25 cellular contexts compared by ENCODE assay signal in the genomic region with DNA sequence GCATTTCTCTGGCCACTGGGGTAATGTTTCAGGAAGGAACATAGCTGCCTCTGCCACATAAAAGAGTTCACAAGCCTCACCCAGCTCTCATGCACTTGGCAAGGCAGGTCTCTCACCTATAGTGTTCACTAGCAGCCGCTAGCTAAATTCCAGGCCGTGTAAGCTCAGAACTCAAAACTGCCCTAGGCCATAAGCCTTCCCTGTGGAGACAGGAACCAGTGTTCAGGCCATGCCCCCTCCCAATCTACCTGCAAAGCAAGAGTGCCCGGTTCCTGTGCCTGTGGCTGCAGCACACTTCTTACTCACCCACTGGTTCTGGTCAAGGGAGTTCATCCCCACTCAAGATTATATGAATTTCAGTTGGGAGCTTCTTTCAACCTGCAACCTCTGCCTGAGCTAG.
DNase-seq lines count a peak whose midpoint lies in the region; ATAC-seq and TF ChIP-seq lines count a peak whose summit lies in the region.
"Had no signal": no experiment of that assay in that cellular context is flagged by ENCODE, and none has a peak within 500 bp of the region (broad histone marks: within the 10 kb centered on the region; RNA-seq: fewer than 3 reads in every experiment).

No MANE protein-coding gene starts in this region.

- H3K4me1 ChIP-seq in esophagus muscularis mucosa: no peaks in the 10 kb centered on the region
- H3K4me1 ChIP-seq: A549; BE2C; BLaER1 treated with 17β-estradiol and CSF1 and Interleukin-3, amounts not matched to agents 10 nM and 100 nM; HAP-1 had no signal

- no peak overlapping the region for H3K4me3 ChIP-seq in esophagus muscularis mucosa
- H3K4me3 ChIP-seq: A549; BLaER1 treated with 17β-estradiol and CSF1 and Interleukin-3, amounts not matched to agents 10 nM and 100 nM; GM12878; GM23338; HAP-1 had no signal

- no peak overlapping the region for H3K27ac ChIP-seq in esophagus muscularis mucosa (replicated peaks in 1 of 4)
- H3K27ac ChIP-seq: A549; BLaER1 treated with 17β-estradiol and CSF1 and Interleukin-3, amounts not matched to agents 10 nM and 100 nM had no signal

- H3K4me1 Mint-ChIP-seq in chondrocyte (ENCODE audit: low read depth) (peaks cover 4% of the 10 kb centered on the region), mesothelial cell of epicardium (peaks cover 6% of the 10 kb centered on the region), progenitor cell of endocrine pancreas (ENCODE audit: low read depth) (no peaks in the 10 kb centered on the region)
- H3K4me1 Mint-ChIP-seq: CD14-positive monocyte; CD8-positive, alpha-beta memory T cell; GM23338 had no signal

- H3K36me3 ChIP-seq in esophagus muscularis mucosa: peaks cover 0 to 13% (median 3%) of the 10 kb centered on the region in 4 donors
- H3K36me3 ChIP-seq: BE2C, HAP-1 had no signal

- H3K27me3 Mint-ChIP-seq in chondrocyte (ENCODE audit: low read depth) (no peaks in the 10 kb centered on the region), mesothelial cell of epicardium (ENCODE audit: low read depth) (no peaks in the 10 kb centered on the region), progenitor cell of endocrine pancreas (no peaks in the 10 kb centered on the region)
- H3K27me3 Mint-ChIP-seq: CD4-positive, alpha-beta T cell; CD8-positive, alpha-beta memory T cell had no signal

- H3K36me3 Mint-ChIP-seq in chondrocyte (ENCODE audit: low read depth) (peaks cover 46% of the 10 kb centered on the region), mesothelial cell of epicardium (peaks cover 47% of the 10 kb centered on the region), progenitor cell of endocrine pancreas (ENCODE audit: insufficient read depth) (peaks cover 23% of the 10 kb centered on the region)
- H3K36me3 Mint-ChIP-seq: CD14-positive monocyte had no signal

- intact Hi-C loops in esophagus muscularis mucosa (cut with DNase I): no loop called here
- intact Hi-C loops in sciatic nerve (cut with DNase I): no loop called here

- H3K9me3 Mint-ChIP-seq in chondrocyte (ENCODE audit: low read depth) (peaks cover 39% of the 10 kb centered on the region), mesothelial cell of epicardium (peaks cover 41% of the 10 kb centered on the region), progenitor cell of endocrine pancreas (ENCODE audit: low read depth) (peaks cover 21% of the 10 kb centered on the region)

- TF ChIP-seq EP300 in esophagus muscularis mucosa (IDR thresholded peaks at IDR 0.05): no peak

- H3K9me3 ChIP-seq in esophagus muscularis mucosa: peaks cover 0 to 12% (median 6%) of the 10 kb centered on the region in 4 donors
- H3K9me3 ChIP-seq: BE2C had no signal

- TF ChIP-seq CTCF in chondrocyte (IDR thresholded peaks at IDR 0.05): no peak
- TF ChIP-seq CTCF in mesothelial cell of epicardium (IDR thresholded peaks at IDR 0.05; ENCODE audit: unreplicated experiment): no peak
- TF ChIP-seq CTCF in progenitor cell of endocrine pancreas (IDR thresholded peaks at IDR 0.05; ENCODE audit: unreplicated experiment): no peak
- TF ChIP-seq CTCF in esophagus muscularis mucosa (IDR thresholded peaks at IDR 0.05): no peak

- H3K4me3 Mint-ChIP-seq in chondrocyte (ENCODE audit: unreplicated experiment): no peak overlapping the region
- H3K4me3 Mint-ChIP-seq in mesothelial cell of epicardium: no peak overlapping the region
- H3K4me3 Mint-ChIP-seq in progenitor cell of endocrine pancreas (ENCODE audit: low read depth): no peak overlapping the region
- H3K4me3 Mint-ChIP-seq: CD14-positive monocyte; CD4-positive, alpha-beta T cell; CD8-positive, alpha-beta memory T cell; GM23338; HFFc6 had no signal

- peak overlapping the region; percentile 32 for H3K27ac Mint-ChIP-seq in chondrocyte (ENCODE audit: unreplicated experiment)
- H3K27ac Mint-ChIP-seq in mesothelial cell of epicardium: peak overlapping the region; percentile 61
- peak overlapping the region; percentile 49 for H3K27ac Mint-ChIP-seq in progenitor cell of endocrine pancreas
- H3K27ac Mint-ChIP-seq: CD14-positive monocyte; CD4-positive, alpha-beta T cell; CD8-positive, alpha-beta memory T cell; GM23338; HFFc6 had no signal

- DNase-seq in SIG-M5 treated with dmso at 0.1 percent for 504 hours (lab: John Stamatoyannopoulos, UW; ENCODE audit: unreplicated experiment) (peak; percentile 4), SIG-M5 (lab: John Stamatoyannopoulos, UW) (no peak), chondrocyte (ENCODE audit: low spot score) (no peak), mesothelial cell of epicardium (ENCODE audit: low spot score in 2 of 2, unreplicated experiment in 2 of 2) (no peak), progenitor cell of endocrine pancreas (ENCODE audit: low spot score, unreplicated experiment) (no peak), esophagus muscularis mucosa (ENCODE audit: extremely low spot score) (no peak), sciatic nerve (ENCODE audit: low spot score) (no peak)
- no peak for DNase-seq in activated CD4-positive, alpha-beta T cell treated with anti-CD3 and anti-CD28 coated beads, Interleukin-2, amount 50 U/mL, for 48 hours
- DNase-seq: 8988T; ACHN; AML-193; BE2C; Calu3; CD4-positive, alpha-beta T cell; CD8-positive, alpha-beta memory T cell; DMS53; DND-41; GDM1; HFFc6 had no signal

- H3K27me3 ChIP-seq in esophagus muscularis mucosa: no peaks in the 10 kb centered on the region
- H3K27me3 ChIP-seq: BE2C; BLaER1 treated with 17β-estradiol and CSF1 and Interleukin-3, amounts not matched to agents 10 nM and 100 nM had no signal

- TF ChIP-seq POLR2A in esophagus muscularis mucosa (IDR thresholded peaks at IDR 0.05; ENCODE audit: low read depth): no peak

- no peak for ATAC-seq in sciatic nerve
- ATAC-seq: A549, GM12878 had no signal

- WGBS in esophagus muscularis mucosa: 100% methylated on average over 3 of the region's 3 CpGs
